Comparison of ENCODE assay signal across 7 cellular contexts in genomic region chr17:18780991-18781718, GRCh38.
DNase-seq lines count a peak whose midpoint lies in the region; ATAC-seq lines count a peak whose summit lies in the region.

Gene TVP23B (plus strand): TSS chr17:18781183. CDS start chr17:18781294, 111 bp downstream.

- ATAC-seq in GM18517 (IDR thresholded peaks at IDR 0.05; ENCODE audit: unreplicated experiment) (peak; percentile 89), HG03039 (IDR thresholded peaks at IDR 0.05; ENCODE audit: unreplicated experiment) (peak; percentile 98)

- DNase-seq in NCI-H2081 (lab: John Stamatoyannopoulos, UW), result peak; percentile 90 to 91
- peak; percentile 93 for DNase-seq in T-helper 9 cell
- peak; percentile 96 for DNase-seq in astrocyte of the hippocampus (ENCODE audit: low read depth, low spot score)
- DNase-seq in hippocampal formation (lab: John Stamatoyannopoulos, UW), result peak; percentile 92 to 94
- DNase-seq in retina, result peak; percentile 95

Comparison
In these comparisons a context has a peak if more than half of its experiments do, and no peak if none do; other contexts are left out.
1. Peak in every context shown above with its lines: DNase-seq and ATAC-seq.